37 cellular contexts compared by ENCODE assay signal in genomic region chr4:145690610-145691009, GRCh38. TPM values are rescaled to one million over a fixed set of nuclear protein-coding genes. Genes with fewer than 3 reads are reported as not detected.
"Had no signal": no experiment of that assay in that cellular context is flagged by ENCODE, and none has a peak within 500 bp of the region (broad histone marks: within the 10 kb centered on the region; RNA-seq: fewer than 3 reads in every experiment).

No MANE protein-coding gene starts in this region.

- H3K4me1 ChIP-seq: esophagus squamous epithelium, gastroesophageal sphincter had no signal

- DNase-seq: activated B cell treated with CpG ODN at 0.5 μM for 24 hours; activated CD4-positive, alpha-beta T cell treated with anti-CD3 and anti-CD28 coated beads for 48 hours; activated CD4-positive, alpha-beta T cell treated with anti-CD3 and anti-CD28 coated beads, Interleukin-2, amount 50 U/mL, for 1 hour; activated CD4-positive, alpha-beta T cell treated with anti-CD3 and anti-CD28 coated beads, Interleukin-2, amount 50 U/mL, for 48 hours; activated CD8-positive, alpha-beta memory T cell treated with anti-CD3 and anti-CD28 coated beads for 24 hours; activated CD8-positive, alpha-beta T cell treated with anti-CD3 and anti-CD28 coated beads for 36 hours; activated effector memory CD4-positive, alpha-beta T cell treated with Interleukin-2 at 50 U/mL for 16 hours; activated gamma-delta T cell treated with Interleukin-2 at 50 U/mL for 16 hours; activated naive CD4-positive, alpha-beta T cell treated with anti-CD3 and anti-CD28 coated beads, Interleukin-2, amount 50 U/mL, for 16 hours; activated naive CD4-positive, alpha-beta T cell treated with Interleukin-2 at 50 U/mL for 16 hours; activated T-cell treated with anti-CD3 and anti-CD28 coated beads, Interleukin-2, amount 50 U/mL, for 4 hours; amniotic stem cell; anterior cingulate cortex; caudate nucleus; cortex of kidney; dermis blood vessel endothelial cell; effector CD4-positive, alpha-beta T cell; effector memory CD8-positive, alpha-beta T cell; esophagus squamous epithelium; foreskin melanocyte; head of caudate nucleus; T-helper 1 cell; T-helper 17 cell; T1000; WERI-Rb-1 had no signal

- H3K4me1 Mint-ChIP-seq: activated B cell treated with CpG ODN at 0.5 μM for 24 hours; activated T-helper 17 cell treated with anti-CD3 and anti-CD28 coated beads, Interleukin-2, amount 50 U/mL, for 72 hours; T-helper 17 cell had no signal

- H3K27me3 ChIP-seq: esophagus squamous epithelium, gastroesophageal sphincter had no signal

- H3K36me3 Mint-ChIP-seq: activated naive CD8-positive, alpha-beta T cell had no signal

- H3K4me3 ChIP-seq: esophagus squamous epithelium, gastroesophageal sphincter had no signal

- H3K4me3 Mint-ChIP-seq: activated B cell treated with CpG ODN at 0.5 μM for 24 hours; activated CD8-positive, alpha-beta T cell treated with anti-CD3 and anti-CD28 coated beads for 36 hours; activated naive CD8-positive, alpha-beta T cell; activated T-cell treated with anti-CD3 and anti-CD28 coated beads, Interleukin-2, amount 50 U/mL, for 4 hours; activated T-helper 17 cell treated with anti-CD3 and anti-CD28 coated beads, Interleukin-2, amount 50 U/mL, for 72 hours; effector memory CD8-positive, alpha-beta T cell; T-helper 17 cell; T-helper 2 cell treated with Interferon-gamma antibody and Interleukin-4, amounts not matched to agents 5 μg/mL and 100 μg/mL, for 36 hours had no signal

- FAIRE-seq: astrocyte, colon had no signal

- H3K27me3 Mint-ChIP-seq: activated naive CD8-positive, alpha-beta T cell had no signal

- H3K36me3 ChIP-seq: esophagus squamous epithelium, gastroesophageal sphincter, WERI-Rb-1 had no signal

- H3K27ac ChIP-seq: epithelial cell of prostate, esophagus squamous epithelium, gastroesophageal sphincter, WERI-Rb-1 had no signal

- ATAC-seq: activated CD4-positive, CD25-positive, alpha-beta regulatory T cell treated with anti-CD3 and anti-CD28 coated beads, Interleukin-2, amount 50 U/mL, for 24 hours; activated CD8-positive, alpha-beta T cell treated with anti-CD3 and anti-CD28 coated beads for 36 hours; activated T-cell treated with anti-CD3 and anti-CD28 coated beads, Interleukin-2, amount 50 U/mL, for 4 hours; activated T-helper 17 cell treated with anti-CD3 and anti-CD28 coated beads, Interleukin-2, amount 50 U/mL, for 72 hours; effector memory CD8-positive, alpha-beta T cell; gastroesophageal sphincter; T-helper 17 cell had no signal

- H3K27ac Mint-ChIP-seq: activated B cell treated with CpG ODN at 0.5 μM for 24 hours; activated CD8-positive, alpha-beta T cell treated with anti-CD3 and anti-CD28 coated beads for 36 hours; activated naive CD8-positive, alpha-beta T cell; activated T-helper 17 cell treated with anti-CD3 and anti-CD28 coated beads, Interleukin-2, amount 50 U/mL, for 72 hours; effector memory CD8-positive, alpha-beta T cell; T-helper 17 cell; T-helper 2 cell treated with Interferon-gamma antibody and Interleukin-4, amounts not matched to agents 5 μg/mL and 100 μg/mL, for 36 hours had no signal

- H3K9me3 Mint-ChIP-seq: activated T-helper 17 cell treated with anti-CD3 and anti-CD28 coated beads, Interleukin-2, amount 50 U/mL, for 72 hours; effector memory CD8-positive, alpha-beta T cell; T-helper 2 cell treated with Interferon-gamma antibody and Interleukin-4, amounts not matched to agents 5 μg/mL and 100 μg/mL, for 36 hours had no signal

- H3K9me3 ChIP-seq: esophagus squamous epithelium, gastroesophageal sphincter had no signal

RNA-seq across cellular contexts. Expression of gene C4orf51, which starts 10.7 kb away (rescaled TPM):
- total RNA-seq: activated B cell treated with CpG ODN at 0.5 μM for 24 hours; activated CD8-positive, alpha-beta T cell treated with anti-CD3 and anti-CD28 coated beads for 36 hours; activated T-cell treated with anti-CD3 and anti-CD28 coated beads, Interleukin-2, amount 50 U/mL, for 4 hours; activated T-helper 17 cell treated with anti-CD3 and anti-CD28 coated beads, Interleukin-2, amount 50 U/mL, for 72 hours; astrocyte; chondrocyte; dermis blood vessel endothelial cell; esophagus squamous epithelium; fibroblast of lung; fibroblast of villous mesenchyme; gastroesophageal sphincter; glomerular endothelial cell; T-helper 17 cell had no signal
